Comparison of ENCODE assay signal across 23 cellular contexts in genomic region chr6:26116267-26116666, GRCh38. TPM values are rescaled to one million over a fixed set of nuclear protein-coding genes. Genes with fewer than 3 reads are reported as not detected.
"Had no signal": no experiment of that assay in that cellular context is flagged by ENCODE, and none has a peak within 500 bp of the region (broad histone marks: within the 10 kb centered on the region; RNA-seq: fewer than 3 reads in every experiment).

No MANE protein-coding gene starts in this region.

- H3K4me3 ChIP-seq: dorsolateral prefrontal cortex, gastrocnemius medialis, lower lobe of right lung, ovary, psoas muscle, skin epidermis, suprapubic skin, transverse colon, upper lobe of right lung, uterus had no signal

- DNase-seq: dorsolateral prefrontal cortex; effector CD4-positive, alpha-beta T cell; gastrocnemius medialis; head of caudate nucleus; left ventricle myocardium superior; lower lobe of right lung; natural killer cell; occipital lobe; ovary; posterior cingulate gyrus; psoas muscle; right cardiac atrium; stimulated activated CD4-positive, alpha-beta T cell treated with anti-CD3 and anti-CD28 coated beads, Interleukin-15, amount 100 ng/mL, for 24 hours; stimulated activated CD4-positive, alpha-beta T cell treated with anti-CD3 and anti-CD28 coated beads, Interleukin-2, amount 100 ng/mL, for 48 hours; stimulated activated naive CD4-positive, alpha-beta T cell; stimulated activated naive CD8-positive, alpha-beta T cell treated with anti-CD3 and anti-CD28 coated beads, Interleukin-15, amount 100 ng/mL, for 72 hours; transverse colon; upper lobe of right lung; uterus had no signal

- H3K36me3 ChIP-seq: gastrocnemius medialis, lower lobe of right lung, ovary, suprapubic skin, transverse colon, upper lobe of right lung, uterus had no signal

- ATAC-seq: gastrocnemius medialis; left ventricle myocardium superior; lower lobe of right lung; natural killer cell; psoas muscle; right cardiac atrium; stimulated activated naive CD8-positive, alpha-beta T cell treated with anti-CD3 and anti-CD28 coated beads, Interleukin-15, amount 100 ng/mL, for 72 hours; upper lobe of right lung had no signal

- H3K4me1 ChIP-seq: lower lobe of right lung, psoas muscle, suprapubic skin, transverse colon, upper lobe of right lung, uterus had no signal

- H3K27ac ChIP-seq: dorsolateral prefrontal cortex, gastrocnemius medialis, lower lobe of right lung, ovary, psoas muscle, skin epidermis, suprapubic skin, transverse colon, upper lobe of right lung, uterus had no signal

- H3K27me3 ChIP-seq: dorsolateral prefrontal cortex, gastrocnemius medialis, ovary, suprapubic skin, transverse colon, upper lobe of right lung had no signal

- H3K9me3 ChIP-seq: gastrocnemius medialis, lower lobe of right lung, ovary, psoas muscle, suprapubic skin, transverse colon, upper lobe of right lung, uterus had no signal

- FAIRE-seq: keratinocyte had no signal

RNA-seq across cellular contexts. Expression of gene HFE, which starts 29.0 kb away (rescaled TPM):
- polyA plus RNA-seq: neural cell had no signal
